Comparison of ENCODE assay signal across 8 cellular contexts in the genomic region with DNA sequence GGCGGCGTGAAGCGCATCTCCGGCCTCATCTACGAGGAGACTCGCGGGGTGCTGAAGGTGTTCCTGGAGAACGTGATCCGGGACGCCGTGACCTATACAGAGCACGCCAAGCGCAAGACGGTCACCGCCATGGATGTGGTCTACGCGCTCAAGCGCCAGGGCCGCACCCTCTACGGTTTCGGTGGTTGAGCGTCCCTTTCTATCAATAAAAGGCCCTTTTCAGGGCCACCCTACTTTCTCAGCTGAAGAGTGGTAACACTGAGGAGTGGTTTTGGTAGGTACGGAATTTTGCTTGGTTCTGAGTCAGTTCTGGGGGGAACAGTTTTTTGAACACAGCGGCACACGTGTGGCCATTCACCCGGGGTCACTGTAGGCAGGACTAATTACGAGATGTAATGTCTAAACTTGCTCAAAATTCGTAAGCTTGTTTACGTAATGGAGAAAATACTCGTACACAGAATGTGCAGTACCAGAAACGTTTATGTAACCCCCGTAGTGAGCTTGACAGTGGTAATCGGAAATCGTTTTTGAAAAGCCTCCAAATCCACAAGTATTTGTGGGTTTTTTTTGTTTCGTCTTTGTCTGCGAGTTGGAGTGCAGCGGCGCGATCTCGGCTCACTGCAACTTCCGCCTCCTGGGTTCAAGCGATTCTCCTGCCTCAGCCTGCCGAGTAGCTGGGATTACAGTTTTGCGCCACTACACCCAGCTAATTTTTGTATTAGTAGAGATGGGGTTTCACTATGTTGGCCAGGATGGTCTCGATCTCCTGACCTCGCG.
DNase-seq lines count a peak whose midpoint lies in the region; ATAC-seq and TF ChIP-seq lines count a peak whose summit lies in the region.
"Not testable (repeated sequence)": the region's sequence is repeated elsewhere in the genome, so short reads cannot be mapped to it uniquely, and the experiment has no call there.

No MANE protein-coding gene starts in this region.

- H3K27ac ChIP-seq in 22Rv1 (peak overlapping the region; percentile 97), SK-N-SH (ENCODE audit: low read depth in 2 of 2, low read length in 1 of 2) (peak overlapping the region; percentile 89 to 93), adrenal gland (peak overlapping the region in 4 of 5 donors; percentile 47 to 87 (median 66)), neutrophil (peak overlapping the region; percentile 66)

- WGBS in SK-N-SH (ENCODE audit: low lambda C conversion rate) = 6% methylated on average over 25 of the region's 47 CpGs
- 4 to 5% (median 4%) methylated on average over 25 to 32 of the region's 47 CpGs for WGBS in adrenal gland, 4 donors

- H3K4me1 ChIP-seq in SK-N-SH (ENCODE audit: control insufficient read depth in 1 of 2, insufficient read depth in 2 of 2, low read depth in 1 of 2, low read length in 1 of 2); adrenal gland (replicated peaks in 1 of 2): not testable (repeated sequence)
- H3K4me1 ChIP-seq in neutrophil (ENCODE audit: control insufficient read depth in 1 of 2, insufficient read depth in 1 of 2, low read depth in 1 of 2, low read length in 1 of 2) = peaks cover 23 to 25% of the 10 kb centered on the region in 2 experiments

- H2AFZ ChIP-seq in SK-N-SH (ENCODE audit: low read depth) = not testable (repeated sequence)

- intact Hi-C loops in adrenal gland (cut with DNase I); Right ventricle myocardium superior (cut with DNase I): not testable (repeated sequence)

- peak overlapping the region; percentile 90 for H3K4me2 ChIP-seq in SK-N-SH

- not testable (repeated sequence) for H3K9me3 ChIP-seq in SK-N-SH; adrenal gland (replicated peaks in 1 of 3); neutrophil

- peaks cover 20% of the 10 kb centered on the region for H3K79me2 ChIP-seq in SK-N-SH (ENCODE audit: insufficient read depth)

- peaks cover 18% of the 10 kb centered on the region for H3F3A ChIP-seq in SK-N-SH (replicated peaks; ENCODE audit: insufficient read depth)

- H3K4me3 ChIP-seq in SK-N-SH (ENCODE audit: low read depth in 2 of 2, low read length in 1 of 2) (peak overlapping the region; percentile 86 to 98), adrenal gland (peak overlapping the region in 2 of 4 donors; percentile 13 to 73), neutrophil (ENCODE audit: low read depth in 1 of 2, low read length in 1 of 2) (peak overlapping the region; percentile 58 to 61)

- not testable (repeated sequence) for H3K27me3 ChIP-seq in SK-N-SH (ENCODE audit: insufficient read depth); adrenal gland; neutrophil

- TF ChIP-seq RAD21 in SK-N-SH (IDR thresholded peaks at IDR 0.05; ENCODE audit: low read length) = not testable (repeated sequence)

- CTCF ChIA-PET in SK-N-SH (lab: Yijun Ruan, JAX) = interaction anchor here (0.9 to 8.8 kb wide), 4 partner anchors 14 to 70 kb away, joined by 3 to 79 read pairs (median 4); a partner anchor contains a TSS

- POLR2A ChIA-PET in SK-N-SH (lab: Yijun Ruan, JAX) = interaction anchor here (0.6 to 5.5 kb wide), 23 partner anchors 10 to 1804 kb away, joined by 3 to 107 read pairs (median 5); a partner anchor contains a TSS

- peak in 1 of 2 donors; percentile 7 for TF ChIP-seq POLR2A in adrenal gland (IDR thresholded peaks at IDR 0.05)

- not testable (repeated sequence) for H3K36me3 ChIP-seq in SK-N-SH (replicated peaks in 1 of 2; ENCODE audit: control insufficient read depth in 1 of 2, insufficient read depth in 2 of 2, low read length in 1 of 2); adrenal gland (replicated peaks in 1 of 2); neutrophil

- peak overlapping the region; percentile 89 for H3K9ac ChIP-seq in SK-N-SH

- peak; percentile 84 for DNase-seq in M059J (ENCODE audit: low read depth)
- DNase-seq in SK-N-SH, adrenal gland, Right ventricle myocardium superior: not testable (repeated sequence)

- not testable (repeated sequence) for H3K9me2 ChIP-seq in SK-N-SH

- peak; percentile 71 for ATAC-seq in GM18511 (IDR thresholded peaks at IDR 0.05; ENCODE audit: unreplicated experiment)
- peak; percentile 71 for ATAC-seq in HG02759 (IDR thresholded peaks at IDR 0.05; ENCODE audit: unreplicated experiment)
- peak; percentile 73 for ATAC-seq in Right ventricle myocardium superior (ENCODE audit: poor library complexity)

- TF ChIP-seq EP300 in SK-N-SH (IDR thresholded peaks at IDR 0.05; ENCODE audit: borderline replicate concordance in 1 of 2, low read depth in 1 of 2, low read length in 1 of 2) = not testable (repeated sequence)

- TF ChIP-seq CTCF in 22Rv1 (IDR thresholded peaks at IDR 0.05); SK-N-SH (IDR thresholded peaks at IDR 0.05); adrenal gland (IDR thresholded peaks at IDR 0.05); neutrophil (IDR thresholded peaks at IDR 0.05): not testable (repeated sequence)

- not testable (repeated sequence) for H4K20me1 ChIP-seq in SK-N-SH (ENCODE audit: insufficient read depth)

TF ChIP-seq in SK-N-SH, 30 proteins besides CTCF, POLR2A, EP300 and RAD21:
- peak; percentile 84 for TF ChIP-seq POLR2AphosphoS5 (IDR thresholded peaks at IDR 0.05; ENCODE audit: low read depth, low read length)
- TF ChIP-seq SIN3A (IDR thresholded peaks at IDR 0.05; ENCODE audit: borderline replicate concordance, low read depth, low read length) = peak; percentile 38; the same call in 1 of the 2 replicates
- TF ChIP-seq JUND (IDR thresholded peaks at IDR 0.05) = 0 out of 2 replicates have a peak, but pooled peaks have one; percentile 1
- 0 out of 2 replicates have a peak, but pooled peaks have one; percentile 15 for TF ChIP-seq MXI1 (IDR thresholded peaks at IDR 0.05; ENCODE audit: low read depth, low read length)
- TF ChIP-seq, protein P1, sequence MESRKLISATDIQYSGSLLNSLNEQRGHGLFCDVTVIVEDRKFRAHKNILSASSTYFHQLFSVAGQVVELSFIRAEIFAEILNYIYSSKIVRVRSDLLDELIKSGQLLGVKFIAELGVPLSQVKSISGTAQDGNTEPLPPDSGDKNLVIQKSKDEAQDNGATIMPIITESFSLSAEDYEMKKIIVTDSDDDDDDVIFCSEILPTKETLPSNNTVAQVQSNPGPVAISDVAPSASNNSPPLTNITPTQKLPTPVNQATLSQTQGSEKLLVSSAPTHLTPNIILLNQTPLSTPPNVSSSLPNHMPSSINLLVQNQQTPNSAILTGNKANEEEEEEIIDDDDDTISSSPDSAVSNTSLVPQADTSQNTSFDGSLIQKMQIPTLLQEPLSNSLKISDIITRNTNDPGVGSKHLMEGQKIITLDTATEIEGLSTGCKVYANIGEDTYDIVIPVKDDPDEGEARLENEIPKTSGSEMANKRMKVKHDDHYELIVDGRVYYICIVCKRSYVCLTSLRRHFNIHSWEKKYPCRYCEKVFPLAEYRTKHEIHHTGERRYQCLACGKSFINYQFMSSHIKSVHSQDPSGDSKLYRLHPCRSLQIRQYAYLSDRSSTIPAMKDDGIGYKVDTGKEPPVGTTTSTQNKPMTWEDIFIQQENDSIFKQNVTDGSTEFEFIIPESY (IDR thresholded peaks at IDR 0.05; ENCODE audit: borderline replicate concordance, low read depth) = peak; percentile 32; the same call in 1 of the 2 replicates
